ENCODE assay signal across 19 cellular contexts in the genomic region with DNA sequence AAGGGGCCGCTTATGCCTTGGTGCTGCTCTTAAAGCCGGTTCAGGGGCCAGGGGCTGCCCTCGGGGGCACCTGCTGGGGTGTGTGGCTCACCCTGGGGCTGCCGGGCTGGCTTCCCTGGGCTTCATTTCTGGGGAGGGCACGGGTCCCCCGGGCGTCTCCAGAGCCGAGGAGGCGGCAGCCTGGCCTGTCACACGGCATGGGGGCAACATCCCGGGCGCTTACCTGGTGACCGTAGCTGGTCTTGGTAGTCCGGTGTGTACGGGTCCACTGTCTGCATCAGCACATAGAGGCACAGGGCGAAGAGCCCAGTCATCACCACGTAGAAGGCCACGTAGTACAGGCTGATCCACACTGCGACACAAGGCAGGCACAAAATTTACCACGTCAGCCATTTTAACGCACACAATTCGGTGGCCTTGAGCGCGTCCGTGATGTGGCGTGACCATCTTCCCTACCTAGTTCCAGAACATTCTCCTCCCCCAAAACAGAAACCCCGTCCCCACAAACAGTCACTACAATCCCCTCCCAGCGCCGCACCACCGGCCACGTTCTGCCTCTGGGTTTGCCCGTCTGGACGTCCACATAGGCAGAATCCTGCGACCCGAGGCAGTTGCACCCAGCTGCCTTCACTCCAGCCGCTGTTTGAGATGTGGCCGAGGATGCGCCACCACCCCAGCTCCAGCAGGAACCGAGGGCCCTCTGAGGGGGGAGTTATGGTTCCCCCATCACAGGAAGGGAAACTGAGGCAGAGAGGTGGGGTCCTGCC. TPM values are rescaled to one million over a fixed set of nuclear protein-coding genes. Genes with fewer than 3 reads are reported as not detected.
DNase-seq lines count a peak whose midpoint lies in the region; ATAC-seq and TF ChIP-seq lines count a peak whose summit lies in the region.
"Had no signal": no experiment of that assay in that cellular context is flagged by ENCODE, and none has a peak within 500 bp of the region (broad histone marks: within the 10 kb centered on the region; RNA-seq: fewer than 3 reads in every experiment).

No MANE protein-coding gene starts in this region.

- H3K27ac ChIP-seq in heart left ventricle (no peak overlapping the region), heart right ventricle (no peak overlapping the region), neural progenitor cell (no peak overlapping the region), uterus (no peak overlapping the region)
- H3K27ac ChIP-seq: testis had no signal

- H3K36me3 ChIP-seq in heart left ventricle = no peaks in the 10 kb centered on the region
- H3K36me3 ChIP-seq in heart right ventricle = no peaks in the 10 kb centered on the region
- no peaks in the 10 kb centered on the region for H3K36me3 ChIP-seq in neural progenitor cell
- no peaks in the 10 kb centered on the region for H3K36me3 ChIP-seq in uterus

- H3K4me1 Mint-ChIP-seq in glutamatergic neuron (ENCODE audit: low read depth, unreplicated experiment) (no peaks in the 10 kb centered on the region), neural progenitor cell (peaks cover 23% of the 10 kb centered on the region)

- TF ChIP-seq POLR2A in heart left ventricle (IDR thresholded peaks at IDR 0.05) (no peak), uterus (IDR thresholded peaks at IDR 0.05) (no peak)

- intact Hi-C loops in heart left ventricle (cut with DNase I) (no loop called here), heart right ventricle (cut with DNase I) (no loop called here), uterus (cut with DNase I; ENCODE audit: low total_unique reads) (no loop called here)

- H3K27me3 ChIP-seq in heart left ventricle (no peaks in the 10 kb centered on the region), heart right ventricle (peaks cover 0 to 4% (median 0%) of the 10 kb centered on the region in 7 donors), neural progenitor cell (no peaks in the 10 kb centered on the region), uterus (no peaks in the 10 kb centered on the region)
- H3K27me3 ChIP-seq: testis had no signal

- no peak overlapping the region for H2AFZ ChIP-seq in neural progenitor cell (replicated peaks)

- no peak overlapping the region for H3K9ac ChIP-seq in neural progenitor cell

- ATAC-seq in heart left ventricle (no peak), heart right ventricle (no peak)
- ATAC-seq: activated naive CD4-positive, alpha-beta T cell treated with anti-CD3 and anti-CD28 coated beads, Interleukin-2, amount 50 U/mL, for 72 hours had no signal

- H3K9me3 ChIP-seq in heart left ventricle (no peaks in the 10 kb centered on the region), heart right ventricle (no peaks in the 10 kb centered on the region), neural progenitor cell (ENCODE audit: low read depth) (no peaks in the 10 kb centered on the region), uterus (no peaks in the 10 kb centered on the region)
- H3K9me3 ChIP-seq: testis had no signal

- H3K4me3 Mint-ChIP-seq in glutamatergic neuron (ENCODE audit: unreplicated experiment) (no peak overlapping the region), neural progenitor cell (no peak overlapping the region)

- WGBS in heart left ventricle, 4 donors = 86 to 90% (median 88%) methylated on average over 23 to 39 of the region's 39 CpGs
- 90 to 93% methylated on average over 39 of the region's 39 CpGs for WGBS in heart right ventricle, 2 donors

- DNase-seq in heart left ventricle (peak in 3 of 5 donors; percentile 5 to 21 (median 11)), heart right ventricle (no peak), glutamatergic neuron (peak; percentile 10), neural progenitor cell (ENCODE audit: low spot score) (no peak), uterus (peak; percentile 7 to 10), cerebellar nuclear complex (lab: John Stamatoyannopoulos, UW) (no peak), COR-L47 (lab: John Stamatoyannopoulos, UW) (no peak), nucleus accumbens (lab: John Stamatoyannopoulos, UW) (no peak)
- DNase-seq: activated CD4-positive, alpha-beta T cell treated with anti-CD3 and anti-CD28 coated beads, Interleukin-2, amount 50 U/mL, for 1 hour; Calu3; Kasumi-1; NCI-H1105 treated with DMSO at 0.1 percent for 48 hours; NCI-H524; stimulated activated CD4-positive, alpha-beta T cell treated with anti-CD3 and anti-CD28 coated beads, Interleukin-15, amount 100 ng/mL, for 24 hours; SW 1271; testis had no signal

- H3K4me3 ChIP-seq in heart left ventricle (no peak overlapping the region), heart right ventricle (no peak overlapping the region), neural progenitor cell (no peak overlapping the region), uterus (no peak overlapping the region)
- H3K4me3 ChIP-seq: testis had no signal

- H3K27me3 Mint-ChIP-seq in glutamatergic neuron (ENCODE audit: unreplicated experiment) = no peaks in the 10 kb centered on the region
- peaks cover 6% of the 10 kb centered on the region for H3K27me3 Mint-ChIP-seq in neural progenitor cell (ENCODE audit: insufficient read depth, low read depth)

- H3K79me2 ChIP-seq in neural progenitor cell (ENCODE audit: low read depth) = no peaks in the 10 kb centered on the region

- H3K36me3 Mint-ChIP-seq in glutamatergic neuron (ENCODE audit: unreplicated experiment) (no peaks in the 10 kb centered on the region), neural progenitor cell (no peaks in the 10 kb centered on the region)
- H3K36me3 Mint-ChIP-seq: activated naive CD4-positive, alpha-beta T cell treated with anti-CD3 and anti-CD28 coated beads, Interleukin-2, amount 50 U/mL, for 72 hours had no signal

- H3K9me3 Mint-ChIP-seq in glutamatergic neuron (ENCODE audit: unreplicated experiment) = peaks cover 10% of the 10 kb centered on the region
- no peaks in the 10 kb centered on the region for H3K9me3 Mint-ChIP-seq in neural progenitor cell
- H3K9me3 Mint-ChIP-seq: activated naive CD4-positive, alpha-beta T cell treated with anti-CD3 and anti-CD28 coated beads, Interleukin-2, amount 50 U/mL, for 72 hours had no signal

- TF ChIP-seq CTCF in heart left ventricle (IDR thresholded peaks at IDR 0.05) (no peak), heart right ventricle (IDR thresholded peaks at IDR 0.05) (no peak), glutamatergic neuron (IDR thresholded peaks at IDR 0.05; ENCODE audit: partially characterized antibody, unreplicated experiment) (no peak), neural progenitor cell (IDR thresholded peaks at IDR 0.05) (no peak), uterus (IDR thresholded peaks at IDR 0.05) (no peak)

- no peaks in the 10 kb centered on the region for H3F3A ChIP-seq in neural progenitor cell (ENCODE audit: low read depth)

- H3K27ac Mint-ChIP-seq in glutamatergic neuron (ENCODE audit: unreplicated experiment) = no peak overlapping the region
- peak overlapping the region; percentile 46 for H3K27ac Mint-ChIP-seq in neural progenitor cell
- H3K27ac Mint-ChIP-seq: activated naive CD4-positive, alpha-beta T cell treated with anti-CD3 and anti-CD28 coated beads, Interleukin-2, amount 50 U/mL, for 72 hours had no signal

- no peak overlapping the region for H3K4me2 ChIP-seq in neural progenitor cell

- H3K4me1 ChIP-seq in heart left ventricle (peaks cover 0 to under 1% (median 0%) of the 10 kb centered on the region in 12 donors), heart right ventricle (no peaks in the 10 kb centered on the region), neural progenitor cell (no peaks in the 10 kb centered on the region), uterus (no peaks in the 10 kb centered on the region)
- H3K4me1 ChIP-seq: testis had no signal

- no peaks in the 10 kb centered on the region for H4K20me1 ChIP-seq in neural progenitor cell (ENCODE audit: low read depth)

RNA-seq across cellular contexts. Expression of a gene that starts 3.2 kb away (rescaled TPM):
- total RNA-seq in heart left ventricle = not detected
- not detected for polyA plus RNA-seq in heart left ventricle
- not detected for total RNA-seq in heart right ventricle
- under 1 TPM in 1 of 2 donors, not detected in 1; 0.01 TPM for polyA plus RNA-seq in heart right ventricle
- not detected for total RNA-seq in glutamatergic neuron (ENCODE audit: unreplicated experiment)
- total RNA-seq in neural progenitor cell (ENCODE audit: low replicate concordance) = not detected in 2 replicates
- total RNA-seq in uterus = under 1 TPM in 1 of 4 donors, not detected in 3; 0.28 TPM
- total RNA-seq: activated naive CD4-positive, alpha-beta T cell treated with anti-CD3 and anti-CD28 coated beads, Interleukin-2, amount 50 U/mL, for 72 hours; Calu3; renal cortical epithelial cell; testis had no signal
- polyA plus RNA-seq: neural cell had no signal

RNA-seq across cellular contexts. Expression of a gene that starts 12.2 kb away (rescaled TPM):
- 1 to 10 TPM in 2 of 9 donors, under 1 TPM in 4, not detected in 3; 0.08 to 1.3 (median 0.18) TPM for total RNA-seq in heart left ventricle
- under 1 TPM; 0.08 to 0.15 TPM for polyA plus RNA-seq in heart left ventricle
- total RNA-seq in heart right ventricle = under 1 TPM in 6 of 10 donors, not detected in 4; 0.09 to 0.79 (median 0.22) TPM
- polyA plus RNA-seq in heart right ventricle = under 1 TPM; 0.01 to 0.22 TPM
- 1.2 TPM for total RNA-seq in glutamatergic neuron (ENCODE audit: unreplicated experiment)
- 0.40 TPM in 1 of 2 replicates, not detected in the other for total RNA-seq in neural progenitor cell (ENCODE audit: low replicate concordance)
- total RNA-seq in uterus = under 1 TPM in 2 of 4 donors, not detected in 2; 0.07 to 0.12 TPM
- total RNA-seq: Calu3, renal cortical epithelial cell had no signal

Comparison
In these comparisons a context has a peak if more than half of its experiments do, and no peak if none do; other contexts are left out.
1. DNase-seq: peak in heart left ventricle (3 of 5), glutamatergic neuron (single experiment) and uterus (2 of 2); none in heart right ventricle (0 of 2), neural progenitor cell (single experiment), cerebellar nuclear complex (0 of 2), COR-L47 (single experiment) and nucleus accumbens (0 of 56).